Comparison of ENCODE assay signal across 8 cellular contexts in the genomic region with DNA sequence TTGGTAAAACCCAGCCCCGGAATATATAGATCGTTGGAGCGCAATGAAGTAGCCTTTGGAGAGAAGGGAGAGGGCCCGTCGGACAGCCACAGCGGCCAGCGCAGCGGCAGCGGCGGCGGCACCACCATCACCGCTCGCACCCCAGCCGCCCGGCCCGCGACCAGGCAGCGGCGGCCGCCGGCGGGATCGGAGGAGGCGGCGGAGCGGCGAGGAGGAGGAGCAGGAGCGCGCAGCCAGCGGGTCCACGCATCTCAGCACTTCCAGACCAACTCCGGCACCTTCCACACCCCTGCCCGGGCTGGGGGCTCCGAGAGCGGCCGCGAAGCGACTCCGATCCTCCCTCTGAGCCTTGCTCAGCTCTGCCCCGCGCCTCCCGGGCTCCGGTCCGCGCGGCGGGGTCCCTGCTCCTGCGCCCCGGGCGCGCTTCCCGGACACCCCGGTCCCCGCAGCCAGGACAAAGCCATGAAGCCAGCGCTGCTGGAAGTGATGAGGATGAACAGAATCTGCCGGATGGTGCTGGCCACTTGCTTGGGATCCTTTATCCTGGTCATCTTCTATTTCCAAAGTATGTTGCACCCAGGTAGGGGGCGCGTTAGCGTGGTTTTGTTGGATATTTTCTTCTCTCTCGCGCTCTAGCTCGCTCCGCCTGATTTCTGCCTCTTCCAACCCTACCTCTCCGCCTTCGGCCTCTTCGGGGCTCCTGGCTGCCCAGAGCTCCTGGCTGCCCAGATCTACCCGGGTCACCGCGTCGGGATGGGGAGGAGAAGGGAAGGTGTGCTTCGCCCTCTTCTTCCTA. TPM values are rescaled to one million over a fixed set of nuclear protein-coding genes. Genes with fewer than 3 reads are reported as not detected.
DNase-seq lines count a peak whose midpoint lies in the region; ATAC-seq and TF ChIP-seq lines count a peak whose summit lies in the region.

No MANE protein-coding gene starts in this region.

- TF ChIP-seq CTCF in OCI-LY3 (IDR thresholded peaks at IDR 0.05; ENCODE audit: low read depth, low read length) = peak; percentile 74

- no peaks in the 10 kb centered on the region for H3K36me3 ChIP-seq in OCI-LY3 (replicated peaks; ENCODE audit: low read depth, low read length)
- no peaks in the 10 kb centered on the region for H3K36me3 ChIP-seq in thymus (ENCODE audit: control insufficient read depth, insufficient read depth)

- peak; percentile 29 for ATAC-seq in GM21360 (IDR thresholded peaks at IDR 0.05; ENCODE audit: unreplicated experiment)
- peak; percentile 40 to 54 for ATAC-seq in naive thymus-derived CD8-positive, alpha-beta T cell

- H3K4me1 ChIP-seq in OCI-LY3 (ENCODE audit: low read length) (peaks cover 10% of the 10 kb centered on the region), thymus (ENCODE audit: control insufficient read depth, insufficient read depth, low read length) (peaks cover 21% of the 10 kb centered on the region)

- DNase-seq in DMS153 (lab: John Stamatoyannopoulos, UW) = peak; percentile 43
- peak; percentile 48 for DNase-seq in HS-27A (ENCODE audit: low read depth)
- DNase-seq in activated T-helper 1 cell treated with anti-CD3 and anti-CD28 coated beads, Interleukin-12 subunit alpha, Interleukin-12 subunit beta, Interleukin-2, Interleukin-4 antibody, amounts not matched to agents 30 ng/mL and 10 ng/mL and 1 ng/mL, durations not matched to agents 14 hours and 24 hours and 36 hours (ENCODE audit: low spot score) = peak; percentile 44
- peak; percentile 74 for DNase-seq in fibroblast of peridontal ligament (ENCODE audit: extremely low read depth)
- DNase-seq in naive thymus-derived CD8-positive, alpha-beta T cell = peak; percentile 19 to 69 (median 48)

- 0 out of 2 replicates have a peak overlapping the region, but pooled peaks have one; percentile 15 for H3K27ac ChIP-seq in OCI-LY3 (ENCODE audit: low read length)
- peak overlapping the region; percentile 82 for H3K27ac ChIP-seq in thymus (ENCODE audit: low read depth)

- H3K9me3 ChIP-seq in OCI-LY3 (ENCODE audit: insufficient read depth, low read length) = no peaks in the 10 kb centered on the region
- no peaks in the 10 kb centered on the region for H3K9me3 ChIP-seq in thymus (ENCODE audit: control insufficient read depth)

- no peaks in the 10 kb centered on the region for H3K9me3 Mint-ChIP-seq in activated T-helper 1 cell treated with anti-CD3 and anti-CD28 coated beads, Interleukin-12 subunit alpha, Interleukin-12 subunit beta, Interleukin-2, Interleukin-4 antibody, amounts not matched to agents 30 ng/mL and 10 ng/mL and 1 ng/mL, durations not matched to agents 14 hours and 24 hours and 36 hours
- H3K9me3 Mint-ChIP-seq in naive thymus-derived CD8-positive, alpha-beta T cell = no peaks in the 10 kb centered on the region

- under 1% methylated on average over 71 of the region's 71 CpGs for WGBS in thymus

- H3K27me3 ChIP-seq in OCI-LY3 (ENCODE audit: low read depth, low read length) (peaks cover 17% of the 10 kb centered on the region), thymus (ENCODE audit: control insufficient read depth, insufficient read depth) (no peaks in the 10 kb centered on the region)

- POLR2A ChIA-PET in naive thymus-derived CD8-positive, alpha-beta T cell (lab: Charles Lee) = interaction anchor here (0.7 to 3.4 kb wide), 16 partner anchors 10 to 535 kb away, joined by 3 to 25 read pairs (median 4); no protein-coding TSS in a partner anchor

- peak overlapping the region; percentile 99 for H3K27ac Mint-ChIP-seq in activated T-helper 1 cell treated with anti-CD3 and anti-CD28 coated beads, Interleukin-12 subunit alpha, Interleukin-12 subunit beta, Interleukin-2, Interleukin-4 antibody, amounts not matched to agents 30 ng/mL and 10 ng/mL and 1 ng/mL, durations not matched to agents 14 hours and 24 hours and 36 hours
- H3K27ac Mint-ChIP-seq in naive thymus-derived CD8-positive, alpha-beta T cell = peak overlapping the region; percentile 88 to 98 (median 95)

- H3K4me3 ChIP-seq in OCI-LY3 (ENCODE audit: low read length) (peak overlapping the region; percentile 86), thymus (ENCODE audit: low read length) (peak overlapping the region; percentile 98)

- peak overlapping the region; percentile 91 for H3K4me2 ChIP-seq in OCI-LY3 (ENCODE audit: low read length)

- H3K36me3 Mint-ChIP-seq in activated T-helper 1 cell treated with anti-CD3 and anti-CD28 coated beads, Interleukin-12 subunit alpha, Interleukin-12 subunit beta, Interleukin-2, Interleukin-4 antibody, amounts not matched to agents 30 ng/mL and 10 ng/mL and 1 ng/mL, durations not matched to agents 14 hours and 24 hours and 36 hours (ENCODE audit: low read depth) = peaks cover 13% of the 10 kb centered on the region
- H3K36me3 Mint-ChIP-seq in naive thymus-derived CD8-positive, alpha-beta T cell = peaks cover 0 to 5% (median 0%) of the 10 kb centered on the region in 3 donors

- peaks cover 9% of the 10 kb centered on the region; the same call in 1 of the 2 replicates for H3K79me2 ChIP-seq in OCI-LY3 (ENCODE audit: low read length)

- no peaks in the 10 kb centered on the region for H4K20me1 ChIP-seq in OCI-LY3 (ENCODE audit: insufficient read depth, low read length)

- peak overlapping the region; percentile 99 for H3K4me3 Mint-ChIP-seq in activated T-helper 1 cell treated with anti-CD3 and anti-CD28 coated beads, Interleukin-12 subunit alpha, Interleukin-12 subunit beta, Interleukin-2, Interleukin-4 antibody, amounts not matched to agents 30 ng/mL and 10 ng/mL and 1 ng/mL, durations not matched to agents 14 hours and 24 hours and 36 hours
- H3K4me3 Mint-ChIP-seq in naive thymus-derived CD8-positive, alpha-beta T cell = peak overlapping the region; percentile 93 to 100 (median 98)

- peak overlapping the region; percentile 81 for H3K9ac ChIP-seq in OCI-LY3 (ENCODE audit: low read length)

- peaks cover 45% of the 10 kb centered on the region for H3K4me1 Mint-ChIP-seq in activated T-helper 1 cell treated with anti-CD3 and anti-CD28 coated beads, Interleukin-12 subunit alpha, Interleukin-12 subunit beta, Interleukin-2, Interleukin-4 antibody, amounts not matched to agents 30 ng/mL and 10 ng/mL and 1 ng/mL, durations not matched to agents 14 hours and 24 hours and 36 hours (ENCODE audit: low read depth)
- peaks cover 9 to 56% (median 47%) of the 10 kb centered on the region in 4 donors for H3K4me1 Mint-ChIP-seq in naive thymus-derived CD8-positive, alpha-beta T cell

- intact Hi-C loops in activated T-helper 1 cell treated with anti-CD3 and anti-CD28 coated beads, Interleukin-12 subunit alpha, Interleukin-12 subunit beta, Interleukin-2, Interleukin-4 antibody, amounts not matched to agents 30 ng/mL and 10 ng/mL and 1 ng/mL, durations not matched to agents 14 hours and 24 hours and 36 hours (cut with micrococcal nuclease) = loop anchor here (1.0 to 10.0 kb wide), 16 partner anchors 30 to 650 kb away; partner anchors contain the start of genes SLC41A2 and WASHC4

- peak overlapping the region; percentile 78 for H2AFZ ChIP-seq in OCI-LY3 (ENCODE audit: low read depth, low read length)

- H3K27me3 Mint-ChIP-seq in activated T-helper 1 cell treated with anti-CD3 and anti-CD28 coated beads, Interleukin-12 subunit alpha, Interleukin-12 subunit beta, Interleukin-2, Interleukin-4 antibody, amounts not matched to agents 30 ng/mL and 10 ng/mL and 1 ng/mL, durations not matched to agents 14 hours and 24 hours and 36 hours (ENCODE audit: insufficient read depth) = no peaks in the 10 kb centered on the region
- no peaks in the 10 kb centered on the region for H3K27me3 Mint-ChIP-seq in naive thymus-derived CD8-positive, alpha-beta T cell

RNA-seq across cellular contexts. Expression of gene CHST11, which starts 0.4 kb away (rescaled TPM):
- 69.8 and 70.7 TPM in 2 replicates for total RNA-seq in activated T-helper 1 cell treated with anti-CD3 and anti-CD28 coated beads, Interleukin-12 subunit alpha, Interleukin-12 subunit beta, Interleukin-2, Interleukin-4 antibody, amounts not matched to agents 30 ng/mL and 10 ng/mL and 1 ng/mL, durations not matched to agents 14 hours and 24 hours and 36 hours
- total RNA-seq in naive thymus-derived CD8-positive, alpha-beta T cell = 10 to 100 TPM; 26.8 to 28.4 TPM
- 10 to 100 TPM; 23.1 to 35.6 (median 26.1) TPM for polyA plus RNA-seq in naive thymus-derived CD8-positive, alpha-beta T cell
- 6.7 TPM for polyA plus RNA-seq in thymus

Comparison
In these comparisons a context has a peak if more than half of its experiments do, and no peak if none do; other contexts are left out.
1. Peak in every context shown above with its lines: DNase-seq, ATAC-seq, H3K4me3 ChIP-seq and H3K27ac ChIP-seq.